ENCODE assay signal across 20 cellular contexts in genomic region chrX:95903490-95903889, GRCh38.
DNase-seq lines count a peak whose midpoint lies in the region; FAIRE-seq and TF ChIP-seq lines count a peak whose summit lies in the region.
"Had no signal": no experiment of that assay in that cellular context is flagged by ENCODE, and none has a peak within 500 bp of the region (broad histone marks: within the 10 kb centered on the region; RNA-seq: fewer than 3 reads in every experiment).

No MANE protein-coding gene starts in this region.

- H3K36me3 ChIP-seq in H7 (replicated peaks; ENCODE audit: control insufficient read depth, insufficient read depth, low read length): no peaks in the 10 kb centered on the region
- no peaks in the 10 kb centered on the region for H3K36me3 ChIP-seq in bronchial epithelial cell (ENCODE audit: control insufficient read depth, insufficient read depth, low read length)
- H3K36me3 ChIP-seq: gastrocnemius medialis, neutrophil, spleen had no signal

- no peak overlapping the region for H3K27ac Mint-ChIP-seq in HFFc6
- H3K27ac Mint-ChIP-seq: activated CD8-positive, alpha-beta memory T cell treated with anti-CD3 and anti-CD28 coated beads, Interleukin-2, amount 10 ng/mL, durations not matched to agents 7 days and 5 days; activated naive CD8-positive, alpha-beta T cell; CD8-positive, alpha-beta memory T cell had no signal

- DNase-seq in H7 (peak; percentile 2), NB4 (ENCODE audit: low read depth) (peak; percentile 1), bronchial epithelial cell (ENCODE audit: low read depth) (no peak), islet precursor cell (peak; percentile 65), HFFc6 (no peak), NCI-H1092 (lab: John Stamatoyannopoulos, UW) (no peak)
- no peak for DNase-seq in activated CD4-positive, alpha-beta T cell treated with anti-CD3 and anti-CD28 coated beads for 48 hours
- DNase-seq: activated CD4-positive, CD25-positive, alpha-beta regulatory T cell treated with anti-CD3 and anti-CD28 coated beads, Interleukin-2, amount 50 U/mL, for 72 hours; activated CD8-positive, alpha-beta memory T cell treated with anti-CD3 and anti-CD28 coated beads, Interleukin-2, amount 10 ng/mL, durations not matched to agents 7 days and 5 days; CD8-positive, alpha-beta memory T cell; gastrocnemius medialis; left ventricle myocardium superior; NCI-H1417 treated with DMSO at 0.1 percent for 48 hours; NCI-H2171; NCI-H526 treated with DMSO at 0.1 percent for 48 hours; spleen; stimulated activated CD4-positive, alpha-beta T cell treated with anti-CD3 and anti-CD28 coated beads, Interleukin-4, amount 100 ng/mL, for 4 hours; T-helper 2 cell had no signal

- TF ChIP-seq CTCF in NB4 (IDR thresholded peaks at IDR 0.05; ENCODE audit: low read depth, low read length) (no peak), bronchial epithelial cell (IDR thresholded peaks at IDR 0.05; ENCODE audit: insufficient read depth, low read length, severe bottlenecking) (peak; percentile 2), HFFc6 (IDR thresholded peaks at IDR 0.05) (no peak)

- peaks cover 2% of the 10 kb centered on the region; the same call in 1 of the 2 replicates for H3K27me3 Mint-ChIP-seq in HFFc6 (ENCODE audit: insufficient read depth)
- H3K27me3 Mint-ChIP-seq: activated CD8-positive, alpha-beta memory T cell treated with anti-CD3 and anti-CD28 coated beads, Interleukin-2, amount 10 ng/mL, durations not matched to agents 7 days and 5 days; activated naive CD8-positive, alpha-beta T cell; CD8-positive, alpha-beta memory T cell had no signal

- peaks cover 4% of the 10 kb centered on the region for H3K9me3 Mint-ChIP-seq in HFFc6
- H3K9me3 Mint-ChIP-seq: CD8-positive, alpha-beta memory T cell had no signal

- H3K4me3 ChIP-seq in H7 (ENCODE audit: insufficient read depth, low read depth, low read length) (no peak overlapping the region), NB4 (ENCODE audit: low read depth, low read length) (no peak overlapping the region), bronchial epithelial cell (ENCODE audit: low read depth, low read length) (no peak overlapping the region)
- H3K4me3 ChIP-seq: gastrocnemius medialis, spleen had no signal

- H3K27me3 ChIP-seq in H7 (ENCODE audit: control insufficient read depth, insufficient read depth, low read length) (no peaks in the 10 kb centered on the region), bronchial epithelial cell (ENCODE audit: control insufficient read depth, insufficient read depth, low read length) (no peaks in the 10 kb centered on the region)
- H3K27me3 ChIP-seq: gastrocnemius medialis, neutrophil had no signal

- H3K36me3 Mint-ChIP-seq in HFFc6 (ENCODE audit: low read depth): no peaks in the 10 kb centered on the region
- H3K36me3 Mint-ChIP-seq: activated CD8-positive, alpha-beta memory T cell treated with anti-CD3 and anti-CD28 coated beads, Interleukin-2, amount 10 ng/mL, durations not matched to agents 7 days and 5 days; activated naive CD8-positive, alpha-beta T cell; CD8-positive, alpha-beta memory T cell had no signal

- H3K4me1 Mint-ChIP-seq in HFFc6 (ENCODE audit: low read depth): no peaks in the 10 kb centered on the region
- H3K4me1 Mint-ChIP-seq: activated CD8-positive, alpha-beta memory T cell treated with anti-CD3 and anti-CD28 coated beads, Interleukin-2, amount 10 ng/mL, durations not matched to agents 7 days and 5 days; CD8-positive, alpha-beta memory T cell had no signal

- no peak overlapping the region for H3K4me3 Mint-ChIP-seq in HFFc6
- H3K4me3 Mint-ChIP-seq: activated CD8-positive, alpha-beta memory T cell treated with anti-CD3 and anti-CD28 coated beads, Interleukin-2, amount 10 ng/mL, durations not matched to agents 7 days and 5 days; activated naive CD8-positive, alpha-beta T cell; CD8-positive, alpha-beta memory T cell had no signal

- no peak for TF ChIP-seq POLR2A in NB4 (IDR thresholded peaks at IDR 0.05; ENCODE audit: extremely low read depth, insufficient read length)

- no peak for FAIRE-seq in bronchial epithelial cell (lab: Jason Lieb, UNC)

Comparison
In these comparisons a context has a peak if more than half of its experiments do, and no peak if none do; other contexts are left out.
1. DNase-seq: peak in H7 (single experiment), NB4 (single experiment) and islet precursor cell (single experiment); none in bronchial epithelial cell (single experiment), HFFc6 (single experiment), NCI-H1092 (single experiment) and activated CD4-positive, alpha-beta T cell treated with anti-CD3 and anti-CD28 coated beads for 48 hours (single experiment).